ENCODE assay signal across 20 cellular contexts in the genomic region with DNA sequence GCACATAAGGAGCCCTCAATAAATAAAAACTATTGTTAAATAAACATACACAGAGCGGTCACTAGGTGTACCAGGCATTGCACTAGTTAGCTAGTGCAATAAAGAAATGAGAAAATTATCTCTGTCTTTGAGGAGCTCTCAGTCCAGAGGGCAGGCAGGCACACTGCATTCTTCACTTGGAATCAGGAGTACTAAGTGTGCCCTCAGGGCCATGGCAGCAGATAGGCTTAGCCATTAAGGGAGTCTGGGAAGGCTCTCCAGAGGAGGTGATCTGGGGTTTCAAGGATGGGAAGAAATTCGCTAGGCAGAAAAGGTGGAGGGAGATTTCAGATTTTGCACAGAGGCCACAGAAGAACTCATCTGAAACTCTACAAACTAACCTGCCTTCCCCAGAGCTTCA. TPM values are rescaled to one million over a fixed set of nuclear protein-coding genes. Genes with fewer than 3 reads are reported as not detected.
A peak's percentile ranks its signal among the peaks of the same experiment; 100 is the strongest.
DNase-seq lines count a peak whose midpoint lies in the region; ATAC-seq and TF ChIP-seq lines count a peak whose summit lies in the region.
"Had no signal": no experiment of that assay in that cellular context is flagged by ENCODE, and none has a peak within 500 bp of the region (broad histone marks: within the 10 kb centered on the region; RNA-seq: fewer than 3 reads in every experiment).

No MANE protein-coding gene starts in this region.

- no peak overlapping the region for H3K4me3 ChIP-seq in neural progenitor cell
- H3K4me3 ChIP-seq in WERI-Rb-1 (ENCODE audit: low read depth, low read length): no peak overlapping the region
- H3K4me3 ChIP-seq: BLaER1, GM23338 had no signal

- no peak overlapping the region for H3K4me2 ChIP-seq in neural progenitor cell
- H3K4me2 ChIP-seq: BLaER1, GM23338 had no signal

- TF ChIP-seq CTCF in neural progenitor cell (IDR thresholded peaks at IDR 0.05): no peak
- no peak for TF ChIP-seq CTCF in WERI-Rb-1 (IDR thresholded peaks at IDR 0.05; ENCODE audit: low read depth, low read length)

- H3K9me3 ChIP-seq in neural progenitor cell (ENCODE audit: low read depth) (no peaks in the 10 kb centered on the region), WERI-Rb-1 (ENCODE audit: severe bottlenecking) (no peaks in the 10 kb centered on the region)
- H3K9me3 ChIP-seq: BLaER1, Caco-2 had no signal

- no peaks in the 10 kb centered on the region for H3K27me3 ChIP-seq in neural progenitor cell
- no peaks in the 10 kb centered on the region for H3K27me3 ChIP-seq in WERI-Rb-1 (ENCODE audit: insufficient read depth, low read depth, severe bottlenecking)
- H3K27me3 ChIP-seq: BLaER1 had no signal

- H3K36me3 Mint-ChIP-seq in activated CD8-positive, alpha-beta memory T cell treated with anti-CD3 and anti-CD28 coated beads, Interleukin-2, amount 10 ng/mL, durations not matched to agents 7 days and 5 days: peaks cover 9% of the 10 kb centered on the region
- H3K36me3 Mint-ChIP-seq in activated naive CD8-positive, alpha-beta T cell: peaks cover 2% of the 10 kb centered on the region
- H3K36me3 Mint-ChIP-seq in activated naive CD8-positive, alpha-beta T cell treated with anti-CD3 and anti-CD28 coated beads, Interleukin-2, amount 50 U/mL, for 24 hours (ENCODE audit: low read depth): peaks cover 17% of the 10 kb centered on the region
- peaks cover 25% of the 10 kb centered on the region for H3K36me3 Mint-ChIP-seq in neural progenitor cell

- no peaks in the 10 kb centered on the region for H3K4me1 ChIP-seq in neural progenitor cell
- H3K4me1 ChIP-seq: Caco-2 had no signal

- H3K27me3 Mint-ChIP-seq in activated CD8-positive, alpha-beta memory T cell treated with anti-CD3 and anti-CD28 coated beads, Interleukin-2, amount 10 ng/mL, durations not matched to agents 7 days and 5 days: no peaks in the 10 kb centered on the region
- H3K27me3 Mint-ChIP-seq in activated naive CD8-positive, alpha-beta T cell: no peaks in the 10 kb centered on the region
- no peaks in the 10 kb centered on the region for H3K27me3 Mint-ChIP-seq in activated naive CD8-positive, alpha-beta T cell treated with anti-CD3 and anti-CD28 coated beads, Interleukin-2, amount 50 U/mL, for 24 hours
- H3K27me3 Mint-ChIP-seq in neural progenitor cell (ENCODE audit: insufficient read depth, low read depth): peaks cover 2% of the 10 kb centered on the region
- H3K27me3 Mint-ChIP-seq: B cell; CD4-positive, CD25-positive, alpha-beta regulatory T cell had no signal

- H3K9ac ChIP-seq in neural progenitor cell: no peak overlapping the region
- H3K9ac ChIP-seq: BLaER1 had no signal

- H3F3A ChIP-seq in neural progenitor cell (ENCODE audit: low read depth): peaks cover 9% of the 10 kb centered on the region

- H3K4me3 Mint-ChIP-seq in activated CD8-positive, alpha-beta memory T cell treated with anti-CD3 and anti-CD28 coated beads, Interleukin-2, amount 10 ng/mL, durations not matched to agents 7 days and 5 days: no peak overlapping the region
- H3K4me3 Mint-ChIP-seq in activated naive CD8-positive, alpha-beta T cell: no peak overlapping the region
- no peak overlapping the region for H3K4me3 Mint-ChIP-seq in activated naive CD8-positive, alpha-beta T cell treated with anti-CD3 and anti-CD28 coated beads, Interleukin-2, amount 50 U/mL, for 24 hours
- no peak overlapping the region for H3K4me3 Mint-ChIP-seq in neural progenitor cell
- H3K4me3 Mint-ChIP-seq: B cell; CD8-positive, alpha-beta T cell; GM23338 had no signal

- ATAC-seq in activated CD8-positive, alpha-beta memory T cell treated with anti-CD3 and anti-CD28 coated beads, Interleukin-2, amount 10 ng/mL, durations not matched to agents 7 days and 5 days: no peak
- ATAC-seq in activated naive CD8-positive, alpha-beta T cell treated with anti-CD3 and anti-CD28 coated beads, Interleukin-2, amount 50 U/mL, for 24 hours: no peak

- H3K9me3 Mint-ChIP-seq in activated CD8-positive, alpha-beta memory T cell treated with anti-CD3 and anti-CD28 coated beads, Interleukin-2, amount 10 ng/mL, durations not matched to agents 7 days and 5 days (ENCODE audit: low read depth): no peaks in the 10 kb centered on the region
- no peaks in the 10 kb centered on the region for H3K9me3 Mint-ChIP-seq in activated naive CD8-positive, alpha-beta T cell (ENCODE audit: low read depth)
- no peaks in the 10 kb centered on the region for H3K9me3 Mint-ChIP-seq in activated naive CD8-positive, alpha-beta T cell treated with anti-CD3 and anti-CD28 coated beads, Interleukin-2, amount 50 U/mL, for 24 hours
- H3K9me3 Mint-ChIP-seq in neural progenitor cell: no peaks in the 10 kb centered on the region
- H3K9me3 Mint-ChIP-seq: CD4-positive, CD25-positive, alpha-beta regulatory T cell; CD8-positive, alpha-beta T cell; GM23338; H9 had no signal

- H3K79me2 ChIP-seq in neural progenitor cell (ENCODE audit: low read depth): peaks cover 37% of the 10 kb centered on the region

- H3K36me3 ChIP-seq in neural progenitor cell: no peaks in the 10 kb centered on the region
- H3K36me3 ChIP-seq in WERI-Rb-1: peaks cover 56% of the 10 kb centered on the region

- DNase-seq in activated CD8-positive, alpha-beta memory T cell treated with anti-CD3 and anti-CD28 coated beads, Interleukin-2, amount 10 ng/mL, durations not matched to agents 7 days and 5 days: no peak
- DNase-seq in activated CD8-positive, alpha-beta memory T cell treated with anti-CD3 and anti-CD28 coated beads, Interleukin-2, amount 50 U/mL, for 4 hours: no peak
- DNase-seq in activated naive CD8-positive, alpha-beta T cell treated with anti-CD3 and anti-CD28 coated beads, Interleukin-2, amount 50 U/mL, for 24 hours: no peak
- DNase-seq in neural progenitor cell (ENCODE audit: low spot score) (no peak), WERI-Rb-1 (no peak), middle frontal gyrus (ENCODE audit: extremely low spot score, low spot score) (no peak)
- DNase-seq: DMS153, GF-D8 had no signal

- peaks cover 79% of the 10 kb centered on the region for H4K20me1 ChIP-seq in neural progenitor cell (ENCODE audit: low read depth)

- peaks cover 2% of the 10 kb centered on the region for H3K4me1 Mint-ChIP-seq in activated CD8-positive, alpha-beta memory T cell treated with anti-CD3 and anti-CD28 coated beads, Interleukin-2, amount 10 ng/mL, durations not matched to agents 7 days and 5 days
- peaks cover 3% of the 10 kb centered on the region for H3K4me1 Mint-ChIP-seq in activated naive CD8-positive, alpha-beta T cell (ENCODE audit: low read depth)
- H3K4me1 Mint-ChIP-seq in activated naive CD8-positive, alpha-beta T cell treated with anti-CD3 and anti-CD28 coated beads, Interleukin-2, amount 50 U/mL, for 24 hours: peaks cover 6% of the 10 kb centered on the region
- peaks cover 2% of the 10 kb centered on the region for H3K4me1 Mint-ChIP-seq in neural progenitor cell

- peak overlapping the region; percentile 27 for H3K27ac Mint-ChIP-seq in activated CD8-positive, alpha-beta memory T cell treated with anti-CD3 and anti-CD28 coated beads, Interleukin-2, amount 10 ng/mL, durations not matched to agents 7 days and 5 days
- H3K27ac Mint-ChIP-seq in activated naive CD8-positive, alpha-beta T cell: peak overlapping the region; percentile 46
- no peak overlapping the region for H3K27ac Mint-ChIP-seq in activated naive CD8-positive, alpha-beta T cell treated with anti-CD3 and anti-CD28 coated beads, Interleukin-2, amount 50 U/mL, for 24 hours
- peak overlapping the region; percentile 42 for H3K27ac Mint-ChIP-seq in neural progenitor cell
- H3K27ac Mint-ChIP-seq: B cell; CD8-positive, alpha-beta T cell; GM23338 had no signal

- H3K27ac ChIP-seq in neural progenitor cell (no peak overlapping the region), WERI-Rb-1 (no peak overlapping the region)
- H3K27ac ChIP-seq: 22Rv1, BLaER1, C4-2B had no signal

- CTCF ChIA-PET in activated CD8-positive, alpha-beta memory T cell treated with anti-CD3 and anti-CD28 coated beads, Interleukin-2, amount 10 ng/mL, durations not matched to agents 7 days and 5 days (lab: Charles Lee): interaction anchor here (0.9 to 2.4 kb wide), 5 partner anchors 9 to 74 kb away, joined by 3 to 10 read pairs (median 4); partner anchors contain the start of gene ABCD4

- H2AFZ ChIP-seq in neural progenitor cell (replicated peaks): no peak overlapping the region
- H2AFZ ChIP-seq: GM23338 had no signal

RNA-seq across cellular contexts. Expression of gene ABCD4, which starts 9.1 kb away (rescaled TPM):
- 10 to 100 TPM; 45.1 to 50.6 TPM for total RNA-seq in activated CD8-positive, alpha-beta memory T cell treated with anti-CD3 and anti-CD28 coated beads, Interleukin-2, amount 10 ng/mL, durations not matched to agents 7 days and 5 days
- 66.6 and 110 TPM in 2 replicates for total RNA-seq in neural progenitor cell (ENCODE audit: low replicate concordance)

RNA-seq across cellular contexts. Expression of gene VSX2, which starts 54.4 kb away (rescaled TPM):
- total RNA-seq in activated CD8-positive, alpha-beta memory T cell treated with anti-CD3 and anti-CD28 coated beads, Interleukin-2, amount 10 ng/mL, durations not matched to agents 7 days and 5 days: not detected
- 0.51 and 1.3 TPM in 2 replicates for total RNA-seq in neural progenitor cell (ENCODE audit: low replicate concordance)
- total RNA-seq: B cell; Caco-2; CD4-positive, CD25-positive, alpha-beta regulatory T cell; CD8-positive, alpha-beta T cell; G401; H4; H9 had no signal

RNA-seq across cellular contexts. Expression of gene VRTN, which starts 54.6 kb away (rescaled TPM):
- not detected for total RNA-seq in activated CD8-positive, alpha-beta memory T cell treated with anti-CD3 and anti-CD28 coated beads, Interleukin-2, amount 10 ng/mL, durations not matched to agents 7 days and 5 days
- total RNA-seq in neural progenitor cell (ENCODE audit: low replicate concordance): 7.9 and 18.6 TPM in 2 replicates
- total RNA-seq: B cell; CD4-positive, CD25-positive, alpha-beta regulatory T cell; CD8-positive, alpha-beta T cell; G401; H4 had no signal
